Comparison of ENCODE assay signal across 14 cellular contexts in the genomic region with DNA sequence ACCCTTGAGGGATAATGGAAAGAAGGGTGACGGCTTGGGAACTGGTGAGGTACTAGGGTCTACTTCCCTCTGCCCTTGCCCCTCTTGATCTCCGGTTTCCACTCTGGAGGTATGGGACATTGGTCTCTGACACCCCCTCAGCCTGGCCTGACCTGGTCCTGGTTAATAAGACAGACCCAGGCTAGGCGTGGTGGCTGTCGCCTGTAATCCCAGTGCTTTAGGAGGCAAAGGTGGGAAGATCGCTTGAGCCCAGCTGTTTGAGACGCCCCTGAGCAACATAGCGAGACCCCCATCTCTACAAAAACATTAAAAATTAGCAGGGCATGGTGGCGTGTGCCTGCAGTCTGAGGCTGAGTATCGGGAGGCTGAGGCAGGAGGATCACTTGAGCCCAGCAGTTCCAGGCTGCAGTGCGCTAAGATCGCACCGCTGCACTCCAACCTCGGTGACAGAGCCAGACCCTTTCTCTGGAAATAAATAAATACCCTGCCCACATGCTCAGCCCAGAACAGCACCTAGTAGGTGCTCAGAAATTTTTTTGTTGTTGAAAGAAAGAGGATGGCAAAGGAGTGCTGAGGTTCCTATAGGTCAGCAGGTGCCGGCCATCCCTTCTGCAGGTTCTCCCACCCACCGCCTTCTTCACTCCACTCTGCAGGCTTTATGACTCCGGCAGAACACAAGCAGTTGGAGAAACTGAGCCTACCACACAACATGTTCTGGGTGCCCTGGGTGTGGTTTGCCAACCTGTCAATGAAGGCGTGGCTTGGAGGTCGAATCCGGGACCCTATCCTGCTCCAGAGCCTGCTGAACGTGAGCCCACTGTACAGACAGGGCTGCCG. TPM values are rescaled to one million over a fixed set of nuclear protein-coding genes. Genes with fewer than 3 reads are reported as not detected.
DNase-seq lines count a peak whose midpoint lies in the region; ATAC-seq, FAIRE-seq and TF ChIP-seq lines count a peak whose summit lies in the region.
"Had no signal": no experiment of that assay in that cellular context is flagged by ENCODE, and none has a peak within 500 bp of the region (broad histone marks: within the 10 kb centered on the region; RNA-seq: fewer than 3 reads in every experiment).

No MANE protein-coding gene starts in this region.

- H3K27me3 Mint-ChIP-seq in GM23338 (ENCODE audit: insufficient read depth, low read depth, poor library complexity): peaks cover 22% of the 10 kb centered on the region
- H3K27me3 Mint-ChIP-seq in activated naive CD8-positive, alpha-beta T cell treated with anti-CD3 and anti-CD28 coated beads, Interleukin-2, amount 50 U/mL, for 24 hours: peaks cover 21% of the 10 kb centered on the region

- no peaks in the 10 kb centered on the region for H3K9me2 ChIP-seq in GM23338 (ENCODE audit: insufficient read depth)

- H3K4me2 ChIP-seq in GM23338: peak overlapping the region; percentile 83; the same call in 1 of the 2 replicates

- H3K79me2 ChIP-seq in GM23338 (replicated peaks; ENCODE audit: insufficient read depth): no peaks in the 10 kb centered on the region

- H2AFZ ChIP-seq in GM23338: peak overlapping the region; percentile 9; the same call in 1 of the 2 replicates
- H2AFZ ChIP-seq: PC-9 had no signal

- FAIRE-seq in urothelium cell line (lab: Jason Lieb, UNC) (no peak), small intestine (lab: Jason Lieb, UNC) (no peak)
- FAIRE-seq: TTC549 had no signal

- H3K4me3 ChIP-seq in GM23338 (peak overlapping the region; percentile 57; the same call in 1 of the 2 replicates), left lung (peak overlapping the region in 1 of 2 donors; percentile 63), spleen (peak overlapping the region in 6 of 8 donors; percentile 28 to 71 (median 43)), A673 (ENCODE audit: low read depth, low read length, poor library complexity, severe bottlenecking) (no peak overlapping the region), small intestine (ENCODE audit: low read depth in 1 of 2, low read length in 2 of 2) (no peak overlapping the region)

- TF ChIP-seq POLR2A in spleen (IDR thresholded peaks at IDR 0.05): no peak

- no peaks in the 10 kb centered on the region for H4K20me1 ChIP-seq in GM23338 (replicated peaks; ENCODE audit: insufficient read depth)

- POLR2A ChIA-PET in A673 (lab: Charles Lee; ENCODE audit: low non-redundant PET): interaction anchor here (0.6 kb wide), 1 partner anchor 152 kb away, joined by 3 read pairs; no protein-coding TSS in a partner anchor

- no peak; the same call in 2 of the 3 replicates for ATAC-seq in GM23338
- ATAC-seq in activated naive CD8-positive, alpha-beta T cell treated with anti-CD3 and anti-CD28 coated beads, Interleukin-2, amount 50 U/mL, for 24 hours: no peak
- ATAC-seq in left lung: no peak
- no peak for ATAC-seq in GM21528 (IDR thresholded peaks at IDR 0.05; ENCODE audit: low FRiP score, unreplicated experiment)

- H3K27me3 ChIP-seq in GM23338 (ENCODE audit: insufficient read depth): peaks cover 12% of the 10 kb centered on the region; the same call in 1 of the 2 replicates
- H3K27me3 ChIP-seq in left lung: peaks cover 0 to 11% of the 10 kb centered on the region in 2 donors
- H3K27me3 ChIP-seq in spleen (replicated peaks in 1 of 7): peaks cover 0 to 22% (median 4%) of the 10 kb centered on the region in 7 donors
- H3K27me3 ChIP-seq in A673 (replicated peaks; ENCODE audit: insufficient read depth, low read depth, low read length, poor library complexity): no peaks in the 10 kb centered on the region
- no peaks in the 10 kb centered on the region for H3K27me3 ChIP-seq in small intestine (ENCODE audit: control insufficient read depth in 2 of 2, insufficient read depth in 2 of 2, low read length in 2 of 2)

- no peak for DNase-seq in GM23338 (ENCODE audit: low spot score)
- DNase-seq in activated naive CD8-positive, alpha-beta T cell treated with anti-CD3 and anti-CD28 coated beads, Interleukin-2, amount 50 U/mL, for 24 hours: no peak
- peak in 1 of 2 donors; percentile 30 for DNase-seq in left lung
- peak; percentile 70 for DNase-seq in spleen
- DNase-seq in A673 (ENCODE audit: low spot score): no peak
- DNase-seq in urothelium cell line (ENCODE audit: low spot score): no peak
- DNase-seq in small intestine: no peak
- DNase-seq: gastrocnemius medialis, midbrain, NCI-H2029 treated with DMSO at 0.1 percent for 48 hours, PC-9 had no signal

- H3K27ac ChIP-seq in GM23338 (ENCODE audit: low read depth) (no peak overlapping the region), left lung (peak overlapping the region; percentile 79 to 96), spleen (peak overlapping the region in 7 of 8 donors; percentile 75 to 98 (median 90)), A673 (ENCODE audit: low read depth, low read length, poor library complexity, severe bottlenecking) (no peak overlapping the region), small intestine (ENCODE audit: low read depth in 1 of 2, low read length in 1 of 2) (peak overlapping the region in 1 of 2 donors; percentile 8)
- H3K27ac ChIP-seq: PC-9 had no signal

- H3K4me1 ChIP-seq in GM23338 (ENCODE audit: insufficient read depth) (peaks cover 7% of the 10 kb centered on the region; the same call in 1 of the 2 replicates), left lung (peaks cover 7 to 46% of the 10 kb centered on the region in 2 donors), spleen (peaks cover 3 to 62% (median 32%) of the 10 kb centered on the region in 6 donors), A673 (ENCODE audit: insufficient read depth, low read length, poor library complexity, severe bottlenecking) (peaks cover 5% of the 10 kb centered on the region), small intestine (ENCODE audit: control insufficient read depth in 2 of 2, insufficient read depth in 1 of 2, low read depth in 1 of 2, low read length in 1 of 2) (peaks cover 2 to 3% of the 10 kb centered on the region in 2 donors)

- no peak for TF ChIP-seq CTCF in GM23338 (conservative IDR thresholded peaks at IDR 0.05; ENCODE audit: low read depth in 2 of 2)
- TF ChIP-seq CTCF in left lung (IDR thresholded peaks at IDR 0.05): no peak
- TF ChIP-seq CTCF in spleen (IDR thresholded peaks at IDR 0.05 in 8 of 11, conservative IDR thresholded peaks at IDR 0.05 in 3 of 11): no peak
- no peak for TF ChIP-seq CTCF in A673 (conservative IDR thresholded peaks at IDR 0.05; ENCODE audit: low read depth, low read length)

- no peaks in the 10 kb centered on the region for H3K36me3 ChIP-seq in GM23338 (ENCODE audit: insufficient read depth)
- peaks cover 0 to 35% of the 10 kb centered on the region in 2 donors for H3K36me3 ChIP-seq in left lung
- H3K36me3 ChIP-seq in spleen: peaks cover 0 to 49% (median 3%) of the 10 kb centered on the region in 6 donors
- no peaks in the 10 kb centered on the region for H3K36me3 ChIP-seq in A673 (ENCODE audit: insufficient read depth, low read length, poor library complexity, severe bottlenecking)
- no peaks in the 10 kb centered on the region for H3K36me3 ChIP-seq in small intestine (ENCODE audit: control insufficient read depth in 2 of 2, insufficient read depth in 2 of 2, low read length in 2 of 2)
- H3K36me3 ChIP-seq: gastrocnemius medialis had no signal

- no TSS peak for BruUV-seq in A673 (replicated peaks; lab: Mats Ljungman, UMichigan)

- intact Hi-C loops in left lung (cut with DNase I): loop anchor here in 1 of 2 donors (10.0 kb wide), 2 partner anchors 118 to 162 kb away; a partner anchor contains a TSS
- intact Hi-C loops in spleen (cut with DNase I; ENCODE audit: low total_unique reads): no loop called here
- intact Hi-C loops in A673 (cut with micrococcal nuclease; ENCODE audit: unreplicated experiment): no loop called here

- CTCF ChIA-PET in A673 (lab: Charles Lee): no interaction called here

- H3K9me3 Mint-ChIP-seq in GM23338: no peaks in the 10 kb centered on the region
- no peaks in the 10 kb centered on the region for H3K9me3 Mint-ChIP-seq in activated naive CD8-positive, alpha-beta T cell treated with anti-CD3 and anti-CD28 coated beads, Interleukin-2, amount 50 U/mL, for 24 hours
- H3K9me3 Mint-ChIP-seq: central memory CD8-positive, alpha-beta T cell had no signal

- peak overlapping the region; percentile 64 for H3K4me3 Mint-ChIP-seq in GM23338
- H3K4me3 Mint-ChIP-seq in activated naive CD8-positive, alpha-beta T cell treated with anti-CD3 and anti-CD28 coated beads, Interleukin-2, amount 50 U/mL, for 24 hours: peak overlapping the region; percentile 46
- H3K4me3 Mint-ChIP-seq: central memory CD8-positive, alpha-beta T cell had no signal

- no peak overlapping the region for H3K27ac Mint-ChIP-seq in GM23338
- no peak overlapping the region for H3K27ac Mint-ChIP-seq in activated naive CD8-positive, alpha-beta T cell treated with anti-CD3 and anti-CD28 coated beads, Interleukin-2, amount 50 U/mL, for 24 hours

- whole genome bisulfite sequencing in spleen, 5 donors: 89 to 98% (median 94%) methylated on average over 20 to 21 of the region's 21 CpGs
- WGBS in small intestine, 3 donors: 87 to 92% (median 89%) methylated on average over 21 of the region's 21 CpGs

- H3K36me3 Mint-ChIP-seq in GM23338 (ENCODE audit: low read depth): no peaks in the 10 kb centered on the region
- no peaks in the 10 kb centered on the region for H3K36me3 Mint-ChIP-seq in activated naive CD8-positive, alpha-beta T cell treated with anti-CD3 and anti-CD28 coated beads, Interleukin-2, amount 50 U/mL, for 24 hours (ENCODE audit: low read depth)

- H3F3A ChIP-seq in GM23338 (replicated peaks; ENCODE audit: low read depth): peaks cover 8% of the 10 kb centered on the region; the same call in 1 of the 2 replicates

- H3K4me1 Mint-ChIP-seq in GM23338: no peaks in the 10 kb centered on the region; the same call in 2 of the 3 replicates
- H3K4me1 Mint-ChIP-seq in activated naive CD8-positive, alpha-beta T cell treated with anti-CD3 and anti-CD28 coated beads, Interleukin-2, amount 50 U/mL, for 24 hours: peaks cover 6% of the 10 kb centered on the region
- H3K4me1 Mint-ChIP-seq: central memory CD8-positive, alpha-beta T cell had no signal

- H3K9me3 ChIP-seq in left lung: no peaks in the 10 kb centered on the region
- H3K9me3 ChIP-seq in spleen: no peaks in the 10 kb centered on the region
- H3K9me3 ChIP-seq in A673 (ENCODE audit: low read depth, low read length, poor library complexity, severe bottlenecking): no peaks in the 10 kb centered on the region
- H3K9me3 ChIP-seq in small intestine (ENCODE audit: control insufficient read depth, low read depth): no peaks in the 10 kb centered on the region
- H3K9me3 ChIP-seq: gastrocnemius medialis had no signal

RNA-seq across cellular contexts. Expression of a gene that starts 6.3 kb away (rescaled TPM):
- total RNA-seq in GM23338 (2014; rRNA removed; shearing (Covaris generic)): 0.35 and 0.89 TPM in 2 replicates
- polyA plus RNA-seq in GM23338 (2016; fragmentation: Nextera tagmentation; extraction: Ambion mirVana): 0.44 and 0.75 TPM in 2 replicates
- 10 to 100 TPM in 1 of 2 donors, 1 to 10 TPM in 1; 3.8 to 14.6 TPM for total RNA-seq in left lung
- 10 to 100 TPM in 5 of 7 donors, 1 to 10 TPM in 2; 6.8 to 20.4 (median 12.3) TPM for total RNA-seq in spleen
- polyA plus RNA-seq in spleen: 1 to 10 TPM; 2.6 to 4.3 (median 3.0) TPM
- total RNA-seq in A673 (2021): 5.3 and 8.6 TPM in 2 replicates
- 1 to 10 TPM; 2.7 to 4.7 (median 4.3) TPM for polyA plus RNA-seq in small intestine

RNA-seq across cellular contexts. Expression of a gene that starts 11.0 kb away (rescaled TPM):
- 718 and 839 TPM in 2 replicates for total RNA-seq in GM23338 (2014; rRNA removed; shearing (Covaris generic))
- polyA plus RNA-seq in GM23338 (2016; fragmentation: Nextera tagmentation; extraction: Ambion mirVana): 2,531 and 2,750 TPM in 2 replicates
- total RNA-seq in left lung: 1,000 to 10,000 TPM; 3,536 to 5,494 TPM
- 1,000 to 10,000 TPM; 1,915 to 2,864 (median 2,469) TPM for total RNA-seq in spleen
- 1,000 to 10,000 TPM; 2,005 to 3,321 (median 2,533) TPM for polyA plus RNA-seq in spleen
- total RNA-seq in A673 (2021): 2,291 and 2,484 TPM in 2 replicates
- polyA plus RNA-seq in small intestine: 1,000 to 10,000 TPM; 3,413 to 10,000 (median 8,961) TPM

RNA-seq across cellular contexts. Expression of a gene that starts 39.0 kb away (rescaled TPM):
- total RNA-seq in GM23338 (2014; rRNA removed; shearing (Covaris generic)): 2.7 and 4.0 TPM in 2 replicates
- polyA plus RNA-seq in GM23338 (2016; fragmentation: Nextera tagmentation; extraction: Ambion mirVana) (3.4 and 3.9 TPM in 2 replicates), spleen (10 to 100 TPM in 2 of 3 donors, 1 to 10 TPM in 1; 6.5 to 17.6 (median 14.1) TPM), small intestine (1 to 10 TPM in 2 of 3 donors, under 1 TPM in 1; 0.45 to 9.5 (median 4.9) TPM)
- total RNA-seq in left lung (10 to 100 TPM; 10.8 to 13.3 TPM), spleen (10 to 100 TPM; 34.3 to 57.1 (median 39.5) TPM), A673 (2021) (21.9 and 26.9 TPM in 2 replicates)

Comparison
In these comparisons a context has a peak if more than half of its experiments do, and no peak if none do; other contexts are left out.
1. H3K27ac ChIP-seq: peak in left lung (2 of 2) and spleen (7 of 8); none in GM23338 (single experiment) and A673 (single experiment).
2. H3K4me3 ChIP-seq: peak in GM23338 (single experiment) and spleen (6 of 8); none in A673 (single experiment) and small intestine (0 of 2).